ENCODE assay signal across 1 cellular context in the genomic region with DNA sequence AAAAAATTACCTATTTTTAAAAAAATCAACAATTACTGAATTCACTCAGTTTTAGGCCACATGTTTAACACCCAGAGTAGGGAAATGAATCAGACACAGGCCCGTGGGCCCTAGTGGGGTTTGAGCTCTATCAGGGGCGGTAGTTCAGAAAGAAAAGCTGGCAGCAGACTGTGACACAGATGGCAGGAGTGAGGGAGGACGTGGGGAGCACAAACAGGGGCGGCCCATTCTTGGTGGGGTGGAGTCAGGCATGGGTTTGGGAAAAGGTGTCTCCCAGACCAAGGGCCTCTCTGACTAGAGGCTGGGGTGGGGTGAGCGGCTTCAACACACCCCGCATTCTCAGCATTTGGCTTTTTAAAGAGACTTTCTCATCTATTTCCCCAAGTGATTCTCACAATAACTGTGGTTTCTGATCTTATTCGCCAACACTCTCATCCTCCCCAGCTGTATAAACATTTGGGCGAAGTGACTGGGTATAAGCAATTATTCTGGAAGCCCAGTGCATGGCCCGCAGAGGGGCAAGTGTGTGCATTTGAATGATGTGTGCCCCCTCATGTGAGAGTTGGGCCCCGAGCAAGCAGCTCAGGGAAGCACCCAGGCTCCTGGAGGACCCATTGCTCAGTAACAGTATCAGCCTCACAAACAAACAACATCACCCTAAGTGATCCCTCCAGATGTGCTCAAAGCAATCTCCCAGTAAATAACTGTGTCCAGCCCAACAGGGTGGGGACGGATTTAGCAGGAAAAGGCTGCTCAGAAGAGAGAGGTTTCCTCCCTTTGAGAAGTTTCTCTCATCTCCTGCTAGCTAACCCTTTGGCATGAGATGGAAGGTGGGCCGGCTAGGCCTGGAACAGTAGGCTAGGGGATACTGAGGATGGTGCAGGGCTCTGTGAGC.
TF ChIP-seq lines count a peak whose summit lies in the region.

No MANE protein-coding gene starts in this region.

TF ChIP-seq in IMR-90, 13 proteins besides CTCF, POLR2A, EP300 and RAD21:
- TF ChIP-seq FOS (IDR thresholded peaks at IDR 0.05; ENCODE audit: low read depth, low read length) (no peak), CHD1 (IDR thresholded peaks at IDR 0.05; ENCODE audit: low read depth, low read length) (no peak), MAZ (IDR thresholded peaks at IDR 0.05; ENCODE audit: borderline replicate concordance, low read depth, low read length) (no peak), NFE2L2 (IDR thresholded peaks at IDR 0.05; ENCODE audit: low read depth, low read length) (no peak), MXI1 (IDR thresholded peaks at IDR 0.05; ENCODE audit: borderline replicate concordance, low read depth, low read length) (no peak)
- TF ChIP-seq, protein P1, sequence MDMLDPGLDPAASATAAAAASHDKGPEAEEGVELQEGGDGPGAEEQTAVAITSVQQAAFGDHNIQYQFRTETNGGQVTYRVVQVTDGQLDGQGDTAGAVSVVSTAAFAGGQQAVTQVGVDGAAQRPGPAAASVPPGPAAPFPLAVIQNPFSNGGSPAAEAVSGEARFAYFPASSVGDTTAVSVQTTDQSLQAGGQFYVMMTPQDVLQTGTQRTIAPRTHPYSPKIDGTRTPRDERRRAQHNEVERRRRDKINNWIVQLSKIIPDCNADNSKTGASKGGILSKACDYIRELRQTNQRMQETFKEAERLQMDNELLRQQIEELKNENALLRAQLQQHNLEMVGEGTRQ (IDR thresholded peaks at IDR 0.05; ENCODE audit: low read depth, low read length): no peak
TF ChIP-seq in IMR-90: peak in this region for 0.
